Comparison of ENCODE assay signal across 2 cellular contexts in the genomic region with DNA sequence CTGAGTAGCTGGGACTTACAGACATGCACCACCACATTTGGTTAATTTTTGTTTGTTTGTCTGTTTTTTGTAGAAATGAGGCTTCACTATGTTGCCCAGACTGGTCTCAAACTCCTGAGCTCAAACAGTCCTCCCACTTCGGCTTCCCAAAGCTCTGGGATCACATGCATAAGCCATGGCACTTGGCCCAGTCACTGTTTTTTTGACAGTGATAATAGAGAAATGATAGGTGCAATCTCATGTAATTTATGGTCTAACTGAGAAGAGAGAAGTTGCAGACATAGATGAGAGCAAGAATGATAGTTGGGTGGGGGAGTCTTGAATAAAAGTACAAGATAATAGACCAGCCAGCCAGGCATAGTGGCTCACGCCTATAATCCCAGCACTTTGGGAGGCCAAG.
TF ChIP-seq lines count a peak whose summit lies in the region.

No MANE protein-coding gene starts in this region.

TF ChIP-seq in IMR-90, 13 proteins besides CTCF, POLR2A, EP300 and RAD21:
- TF ChIP-seq FOS (IDR thresholded peaks at IDR 0.05; ENCODE audit: low read depth, low read length) (no peak), USF2 (IDR thresholded peaks at IDR 0.05; ENCODE audit: low read depth, low read length) (no peak), RFX5 (IDR thresholded peaks at IDR 0.05; ENCODE audit: low read depth, low read length) (no peak), BHLHE40 (IDR thresholded peaks at IDR 0.05; ENCODE audit: low read depth, low read length) (no peak), NFE2L2 (IDR thresholded peaks at IDR 0.05; ENCODE audit: low read depth, low read length) (no peak), CHD1 (IDR thresholded peaks at IDR 0.05; ENCODE audit: low read depth, low read length) (no peak)

TF ChIP-seq in K562, 482 proteins besides CTCF, POLR2A, EP300 and RAD21:
- TF ChIP-seq CHD2 (IDR thresholded peaks at IDR 0.05; ENCODE audit: low read depth, low read length) (no peak), WHSC1 (IDR thresholded peaks at IDR 0.05; ENCODE audit: low read length) (no peak), ZNF518B (CRISPR knock-in tag; IDR thresholded peaks at IDR 0.05) (no peak), PBX2 (CRISPR knock-in tag; IDR thresholded peaks at IDR 0.05; ENCODE audit: low read depth) (no peak), PBX2 (tag; conservative IDR thresholded peaks at IDR 0.05; ENCODE audit: low read depth) (peak; percentile 65), HDAC8 (tag; IDR thresholded peaks at IDR 0.05) (no peak), TCF7L2 (IDR thresholded peaks at IDR 0.05; ENCODE audit: low read depth, low read length) (no peak), MEIS2 (IDR thresholded peaks at IDR 0.05; ENCODE audit: partially characterized antibody) (peak; percentile 25), KDM5B (IDR thresholded peaks at IDR 0.05; ENCODE audit: insufficient replicate concordance, low read depth, low read length) (no peak), MGA (IDR thresholded peaks at IDR 0.05) (no peak), HMGN3 (IDR thresholded peaks at IDR 0.05; ENCODE audit: borderline replicate concordance, extremely low read depth, insufficient read length, low read depth, low read length) (no peak), CSDE1 (IDR thresholded peaks at IDR 0.05) (no peak), MITF (IDR thresholded peaks at IDR 0.05) (no peak), SP2 (IDR thresholded peaks at IDR 0.05; ENCODE audit: extremely low read depth, low read depth, low read length, poor library complexity, severe bottlenecking) (no peak), HOXB6 (CRISPR knock-in tag; IDR thresholded peaks at IDR 0.05; ENCODE audit: borderline replicate concordance) (no peak), MYNN (IDR thresholded peaks at IDR 0.05) (no peak), MYNN (CRISPR knock-in tag; IDR thresholded peaks at IDR 0.05) (no peak), NFYB (IDR thresholded peaks at IDR 0.05; ENCODE audit: extremely low read depth, insufficient read length) (no peak)
- TF ChIP-seq, protein P1, sequence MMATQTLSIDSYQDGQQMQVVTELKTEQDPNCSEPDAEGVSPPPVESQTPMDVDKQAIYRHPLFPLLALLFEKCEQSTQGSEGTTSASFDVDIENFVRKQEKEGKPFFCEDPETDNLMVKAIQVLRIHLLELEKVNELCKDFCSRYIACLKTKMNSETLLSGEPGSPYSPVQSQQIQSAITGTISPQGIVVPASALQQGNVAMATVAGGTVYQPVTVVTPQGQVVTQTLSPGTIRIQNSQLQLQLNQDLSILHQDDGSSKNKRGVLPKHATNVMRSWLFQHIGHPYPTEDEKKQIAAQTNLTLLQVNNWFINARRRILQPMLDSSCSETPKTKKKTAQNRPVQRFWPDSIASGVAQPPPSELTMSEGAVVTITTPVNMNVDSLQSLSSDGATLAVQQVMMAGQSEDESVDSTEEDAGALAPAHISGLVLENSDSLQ (IDR thresholded peaks at IDR 0.05) = peak; percentile 27; the same call in 1 of the 2 replicates
- TF ChIP-seq, protein P2, sequence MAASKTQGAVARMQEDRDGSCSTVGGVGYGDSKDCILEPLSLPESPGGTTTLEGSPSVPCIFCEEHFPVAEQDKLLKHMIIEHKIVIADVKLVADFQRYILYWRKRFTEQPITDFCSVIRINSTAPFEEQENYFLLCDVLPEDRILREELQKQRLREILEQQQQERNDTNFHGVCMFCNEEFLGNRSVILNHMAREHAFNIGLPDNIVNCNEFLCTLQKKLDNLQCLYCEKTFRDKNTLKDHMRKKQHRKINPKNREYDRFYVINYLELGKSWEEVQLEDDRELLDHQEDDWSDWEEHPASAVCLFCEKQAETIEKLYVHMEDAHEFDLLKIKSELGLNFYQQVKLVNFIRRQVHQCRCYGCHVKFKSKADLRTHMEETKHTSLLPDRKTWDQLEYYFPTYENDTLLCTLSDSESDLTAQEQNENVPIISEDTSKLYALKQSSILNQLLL (CRISPR knock-in tag; IDR thresholded peaks at IDR 0.05; ENCODE audit: borderline replicate concordance) = no peak
- TF ChIP-seq, protein P3, sequence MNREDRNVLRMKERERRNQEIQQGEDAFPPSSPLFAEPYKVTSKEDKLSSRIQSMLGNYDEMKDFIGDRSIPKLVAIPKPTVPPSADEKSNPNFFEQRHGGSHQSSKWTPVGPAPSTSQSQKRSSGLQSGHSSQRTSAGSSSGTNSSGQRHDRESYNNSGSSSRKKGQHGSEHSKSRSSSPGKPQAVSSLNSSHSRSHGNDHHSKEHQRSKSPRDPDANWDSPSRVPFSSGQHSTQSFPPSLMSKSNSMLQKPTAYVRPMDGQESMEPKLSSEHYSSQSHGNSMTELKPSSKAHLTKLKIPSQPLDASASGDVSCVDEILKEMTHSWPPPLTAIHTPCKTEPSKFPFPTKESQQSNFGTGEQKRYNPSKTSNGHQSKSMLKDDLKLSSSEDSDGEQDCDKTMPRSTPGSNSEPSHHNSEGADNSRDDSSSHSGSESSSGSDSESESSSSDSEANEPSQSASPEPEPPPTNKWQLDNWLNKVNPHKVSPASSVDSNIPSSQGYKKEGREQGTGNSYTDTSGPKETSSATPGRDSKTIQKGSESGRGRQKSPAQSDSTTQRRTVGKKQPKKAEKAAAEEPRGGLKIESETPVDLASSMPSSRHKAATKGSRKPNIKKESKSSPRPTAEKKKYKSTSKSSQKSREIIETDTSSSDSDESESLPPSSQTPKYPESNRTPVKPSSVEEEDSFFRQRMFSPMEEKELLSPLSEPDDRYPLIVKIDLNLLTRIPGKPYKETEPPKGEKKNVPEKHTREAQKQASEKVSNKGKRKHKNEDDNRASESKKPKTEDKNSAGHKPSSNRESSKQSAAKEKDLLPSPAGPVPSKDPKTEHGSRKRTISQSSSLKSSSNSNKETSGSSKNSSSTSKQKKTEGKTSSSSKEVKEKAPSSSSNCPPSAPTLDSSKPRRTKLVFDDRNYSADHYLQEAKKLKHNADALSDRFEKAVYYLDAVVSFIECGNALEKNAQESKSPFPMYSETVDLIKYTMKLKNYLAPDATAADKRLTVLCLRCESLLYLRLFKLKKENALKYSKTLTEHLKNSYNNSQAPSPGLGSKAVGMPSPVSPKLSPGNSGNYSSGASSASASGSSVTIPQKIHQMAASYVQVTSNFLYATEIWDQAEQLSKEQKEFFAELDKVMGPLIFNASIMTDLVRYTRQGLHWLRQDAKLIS (CRISPR knock-in tag; IDR thresholded peaks at IDR 0.05) = no peak
TF ChIP-seq in K562: peak in this region for 3.
